ENCODE assay signal across 1 cellular context in the genomic region with DNA sequence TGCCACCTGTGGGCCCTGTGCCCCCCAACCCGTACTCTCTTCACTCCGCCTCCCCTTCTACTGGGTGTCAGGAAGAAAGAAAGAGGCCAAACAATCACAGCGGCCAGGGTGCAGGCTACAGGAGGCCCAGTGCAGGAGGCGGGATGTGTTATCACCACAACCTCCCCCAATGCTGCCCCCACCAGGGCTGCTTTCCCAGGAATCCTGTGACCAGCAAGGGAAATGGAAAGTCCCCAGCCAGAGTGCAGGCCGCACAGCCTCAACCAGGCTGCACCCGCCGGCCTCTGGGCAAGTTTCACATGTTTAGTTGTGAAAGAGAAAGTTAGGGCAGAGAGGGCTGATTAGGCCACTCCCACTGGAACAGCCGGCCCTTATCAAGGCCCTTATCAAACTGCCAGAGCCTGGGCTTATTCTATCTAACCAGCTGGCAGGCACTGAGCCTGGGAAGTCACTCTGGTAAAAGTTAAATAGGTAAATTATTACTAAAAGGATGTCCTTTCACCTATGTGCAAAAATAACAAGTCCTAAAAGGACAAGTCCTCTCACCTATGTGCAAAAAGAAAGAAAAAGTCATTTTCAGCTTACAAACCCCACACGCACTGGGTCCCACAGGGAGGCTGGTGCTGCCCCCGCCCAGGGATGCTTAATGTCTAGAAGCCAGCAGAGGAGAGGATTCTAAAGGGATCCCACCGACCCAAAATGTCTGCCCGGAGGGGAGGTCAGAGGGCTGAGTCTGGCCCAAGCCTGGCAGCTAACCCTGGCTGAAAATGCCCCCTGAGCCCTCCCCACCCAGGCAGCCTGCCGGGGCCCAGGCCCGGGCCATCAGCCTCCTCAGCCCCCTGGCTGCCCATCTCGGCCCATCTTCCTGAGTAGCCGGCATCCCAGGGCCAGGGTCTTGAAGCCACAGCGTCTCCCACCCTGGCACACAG.
TF ChIP-seq lines count a peak whose summit lies in the region.

No MANE protein-coding gene starts in this region.

TF ChIP-seq in HEK293, 187 proteins besides CTCF, POLR2A, EP300 and RAD21 (continued from another document):
- TF ChIP-seq ZNF221 (tag by site-specific recombination; IDR thresholded peaks at IDR 0.05; ENCODE audit: borderline replicate concordance) (no peak), ZNF530 (tag by site-specific recombination; IDR thresholded peaks at IDR 0.05; ENCODE audit: low read depth) (no peak), HOXC10 (CRISPR knock-in tag; IDR thresholded peaks at IDR 0.05) (no peak), ZNF132 (tag by site-specific recombination; IDR thresholded peaks at IDR 0.05; ENCODE audit: borderline replicate concordance) (no peak), ZNF239 (tag by site-specific recombination; IDR thresholded peaks at IDR 0.05) (no peak), ZNF416 (tag by site-specific recombination; IDR thresholded peaks at IDR 0.05) (no peak), EGR2 (tag by site-specific recombination; IDR thresholded peaks at IDR 0.05; ENCODE audit: low read depth) (peak; percentile 24; the same call in 1 of the 2 replicates), ZNF623 (tag by site-specific recombination; IDR thresholded peaks at IDR 0.05) (no peak), ZNF211 (tag by site-specific recombination; IDR thresholded peaks at IDR 0.05; ENCODE audit: low read depth) (no peak), ZNF658 (tag by site-specific recombination; IDR thresholded peaks at IDR 0.05) (no peak), ZNF510 (tag by site-specific recombination; IDR thresholded peaks at IDR 0.05; ENCODE audit: insufficient replicate concordance) (no peak), ZNF155 (tag by site-specific recombination; IDR thresholded peaks at IDR 0.05) (no peak)
- TF ChIP-seq, protein P1, sequence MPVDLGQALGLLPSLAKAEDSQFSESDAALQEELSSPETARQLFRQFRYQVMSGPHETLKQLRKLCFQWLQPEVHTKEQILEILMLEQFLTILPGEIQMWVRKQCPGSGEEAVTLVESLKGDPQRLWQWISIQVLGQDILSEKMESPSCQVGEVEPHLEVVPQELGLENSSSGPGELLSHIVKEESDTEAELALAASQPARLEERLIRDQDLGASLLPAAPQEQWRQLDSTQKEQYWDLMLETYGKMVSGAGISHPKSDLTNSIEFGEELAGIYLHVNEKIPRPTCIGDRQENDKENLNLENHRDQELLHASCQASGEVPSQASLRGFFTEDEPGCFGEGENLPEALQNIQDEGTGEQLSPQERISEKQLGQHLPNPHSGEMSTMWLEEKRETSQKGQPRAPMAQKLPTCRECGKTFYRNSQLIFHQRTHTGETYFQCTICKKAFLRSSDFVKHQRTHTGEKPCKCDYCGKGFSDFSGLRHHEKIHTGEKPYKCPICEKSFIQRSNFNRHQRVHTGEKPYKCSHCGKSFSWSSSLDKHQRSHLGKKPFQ (tag by site-specific recombination; IDR thresholded peaks at IDR 0.05): no peak
- TF ChIP-seq, protein P2, sequence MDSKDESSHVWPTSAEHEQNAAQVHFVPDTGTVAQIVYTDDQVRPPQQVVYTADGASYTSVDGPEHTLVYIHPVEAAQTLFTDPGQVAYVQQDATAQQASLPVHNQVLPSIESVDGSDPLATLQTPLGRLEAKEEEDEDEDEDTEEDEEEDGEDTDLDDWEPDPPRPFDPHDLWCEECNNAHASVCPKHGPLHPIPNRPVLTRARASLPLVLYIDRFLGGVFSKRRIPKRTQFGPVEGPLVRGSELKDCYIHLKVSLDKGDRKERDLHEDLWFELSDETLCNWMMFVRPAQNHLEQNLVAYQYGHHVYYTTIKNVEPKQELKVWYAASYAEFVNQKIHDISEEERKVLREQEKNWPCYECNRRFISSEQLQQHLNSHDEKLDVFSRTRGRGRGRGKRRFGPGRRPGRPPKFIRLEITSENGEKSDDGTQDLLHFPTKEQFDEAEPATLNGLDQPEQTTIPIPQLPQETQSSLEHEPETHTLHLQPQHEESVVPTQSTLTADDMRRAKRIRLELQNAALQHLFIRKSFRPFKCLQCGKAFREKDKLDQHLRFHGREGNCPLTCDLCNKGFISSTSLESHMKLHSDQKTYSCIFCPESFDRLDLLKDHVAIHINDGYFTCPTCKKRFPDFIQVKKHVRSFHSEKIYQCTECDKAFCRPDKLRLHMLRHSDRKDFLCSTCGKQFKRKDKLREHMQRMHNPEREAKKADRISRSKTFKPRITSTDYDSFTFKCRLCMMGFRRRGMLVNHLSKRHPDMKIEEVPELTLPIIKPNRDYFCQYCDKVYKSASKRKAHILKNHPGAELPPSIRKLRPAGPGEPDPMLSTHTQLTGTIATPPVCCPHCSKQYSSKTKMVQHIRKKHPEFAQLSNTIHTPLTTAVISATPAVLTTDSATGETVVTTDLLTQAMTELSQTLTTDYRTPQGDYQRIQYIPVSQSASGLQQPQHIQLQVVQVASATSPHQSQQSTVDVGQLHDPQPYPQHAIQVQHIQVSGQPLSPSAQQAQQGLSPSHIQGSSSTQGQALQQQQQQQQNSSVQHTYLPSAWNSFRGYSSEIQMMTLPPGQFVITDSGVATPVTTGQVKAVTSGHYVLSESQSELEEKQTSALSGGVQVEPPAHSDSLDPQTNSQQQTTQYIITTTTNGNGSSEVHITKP (tag by site-specific recombination; IDR thresholded peaks at IDR 0.05): 0 out of 2 replicates have a peak, but pooled peaks have one; percentile 13
